Comparison of ENCODE assay signal across 9 cellular contexts in genomic region chr1:156676820-156677615, GRCh38. TPM values are rescaled to one million over a fixed set of nuclear protein-coding genes. Genes with fewer than 3 reads are reported as not detected.
DNase-seq lines count a peak whose midpoint lies in the region; ATAC-seq and TF ChIP-seq lines count a peak whose summit lies in the region.
"Had no signal": no experiment of that assay in that cellular context is flagged by ENCODE, and none has a peak within 500 bp of the region (broad histone marks: within the 10 kb centered on the region; RNA-seq: fewer than 3 reads in every experiment).

Gene NES (minus strand): TSS chr1:156677407. CDS start chr1:156677264, 143 bp downstream.

- no peaks in the 10 kb centered on the region for H3K9me3 ChIP-seq in HUES64 (ENCODE audit: insufficient read depth, low read depth, low read length)
- H3K9me3 ChIP-seq in body of pancreas = no peaks in the 10 kb centered on the region
- H3K9me3 ChIP-seq: neutrophil had no signal

- H3K4me3 ChIP-seq in AG10803 (ENCODE audit: low read length) = peak within 1 kb of the TSS; percentile 41
- H3K4me3 ChIP-seq in HUES64 (ENCODE audit: low read length) = peak within 1 kb of the TSS; percentile 82
- H3K4me3 ChIP-seq in body of pancreas = no peak within 1 kb of the TSS
- peak within 1 kb of the TSS; percentile 25 to 42 (median 35) for H3K4me3 ChIP-seq in skin epidermis

- TF ChIP-seq CTCF in AG10803 (conservative IDR thresholded peaks at IDR 0.05; ENCODE audit: low read length) (no peak), body of pancreas (IDR thresholded peaks at IDR 0.05) (no peak)

- peaks cover 26% of the 10 kb centered on the region for H3K36me3 ChIP-seq in HUES64 (ENCODE audit: insufficient read depth, low read length)
- no peaks in the 10 kb centered on the region for H3K36me3 ChIP-seq in body of pancreas (replicated peaks in 1 of 2; ENCODE audit: insufficient read depth in 1 of 2, low read depth in 2 of 2)
- H3K36me3 ChIP-seq: neutrophil had no signal

- intact Hi-C loops in body of pancreas (cut with DNase I) = no loop called here

- H3K4me1 ChIP-seq in HUES64 (ENCODE audit: insufficient read depth, low read length) (peaks cover 31% of the 10 kb centered on the region), body of pancreas (peaks cover 15% of the 10 kb centered on the region)

- H3K27ac ChIP-seq in HUES64 (ENCODE audit: low read depth, low read length) (peak within 1 kb of the TSS; percentile 94), body of pancreas (peak within 1 kb of the TSS in 1 of 4 donors; percentile 41), skin epidermis (peak within 1 kb of the TSS in 14 of 21 experiments; percentile 0 to 75 (median 47))
- H3K27ac ChIP-seq: neutrophil had no signal

- peak within 1 kb of the TSS; percentile 94 for H3K9ac ChIP-seq in HUES64 (ENCODE audit: low read depth, low read length)

- DNase-seq in AG10803 (ENCODE audit: low read depth) (no peak), body of pancreas (peak in 2 of 4 donors; percentile 35 to 45), iris pigment epithelial cell (ENCODE audit: low read depth) (peak; percentile 64)

- ATAC-seq in body of pancreas (peak; percentile 68), HG03097 (IDR thresholded peaks at IDR 0.05; ENCODE audit: low FRiP score, unreplicated experiment) (no peak), GM18873 (IDR thresholded peaks at IDR 0.05; ENCODE audit: low FRiP score, unreplicated experiment) (no peak), GM19324 (IDR thresholded peaks at IDR 0.05; ENCODE audit: low FRiP score, unreplicated experiment) (no peak)

- WGBS in HUES64 = under 1% methylated on average over 70 of the region's 70 CpGs
- WGBS in body of pancreas, 2 donors = 4 to 5% methylated on average over 15 to 70 of the region's 70 CpGs

- TF ChIP-seq POLR2A in body of pancreas (IDR thresholded peaks at IDR 0.05) = no peak

- H3K27me3 ChIP-seq in HUES64 (ENCODE audit: insufficient read depth, low read length) (peaks cover 7% of the 10 kb centered on the region), body of pancreas (peaks cover 5 to 22% of the 10 kb centered on the region in 2 donors)

RNA-seq across cellular contexts. Expression of gene NES, which starts in this region (rescaled TPM):
- polyA plus RNA-seq in HUES64 (2013, experiment 1 of 2) = 116 TPM
- 122 TPM for polyA plus RNA-seq in HUES64 (2013, experiment 2 of 2)
- total RNA-seq in body of pancreas = 10 to 100 TPM in 1 of 2 donors, 1 to 10 TPM in 1; 4.2 to 12.2 TPM

Comparison
In these comparisons a context has a peak if more than half of its experiments do, and no peak if none do; other contexts are left out.
1. H3K4me3 ChIP-seq: peak in AG10803 (single experiment), HUES64 (single experiment) and skin epidermis (7 of 7); none in body of pancreas (0 of 2).